In the genomic region with DNA sequence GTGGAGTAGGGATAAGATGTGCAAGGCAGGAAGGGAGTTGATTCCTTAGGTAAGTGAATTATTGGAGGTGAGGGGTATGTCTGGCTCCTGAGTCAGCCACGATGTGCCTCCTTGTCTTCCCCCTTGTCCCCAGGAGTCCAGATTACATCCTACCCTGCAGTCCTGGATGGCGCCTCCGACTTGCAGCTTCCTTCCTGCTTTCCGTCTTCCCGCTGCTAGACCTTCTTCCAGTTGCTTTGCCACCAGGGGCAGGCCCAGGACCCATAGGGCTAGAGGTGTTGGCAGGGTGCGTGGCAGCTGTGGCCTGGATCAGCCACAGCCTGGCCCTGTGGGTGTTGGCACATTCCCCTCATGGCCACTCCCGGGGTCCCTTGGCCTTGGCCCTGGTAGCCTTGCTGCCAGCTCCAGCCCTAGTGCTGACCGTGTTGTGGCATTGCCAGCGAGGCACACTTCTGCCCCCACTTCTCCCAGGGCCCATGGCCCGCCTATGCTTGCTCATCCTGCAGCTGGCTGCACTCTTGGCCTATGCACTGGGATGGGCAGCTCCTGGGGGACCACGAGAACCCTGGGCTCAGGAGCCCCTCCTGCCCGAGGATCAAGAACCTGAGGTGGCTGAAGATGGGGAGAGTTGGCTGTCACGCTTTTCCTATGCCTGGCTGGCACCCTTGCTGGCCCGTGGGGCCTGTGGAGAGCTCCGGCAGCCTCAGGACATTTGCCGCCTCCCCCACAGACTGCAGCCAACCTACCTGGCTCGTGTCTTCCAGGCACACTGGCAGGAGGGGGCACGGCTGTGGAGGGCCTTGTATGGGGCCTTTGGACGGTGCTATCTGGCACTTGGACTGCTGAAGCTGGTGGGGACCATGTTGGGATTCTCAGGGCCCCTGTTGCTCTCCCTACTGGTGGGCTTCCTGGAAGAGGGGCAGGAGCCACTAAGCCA, we compare ENCODE assay signal across 21 cellular contexts. TPM values are rescaled to one million over a fixed set of nuclear protein-coding genes. Genes with fewer than 3 reads are reported as not detected.
"Had no signal": no experiment of that assay in that cellular context is flagged by ENCODE, and none has a peak within 500 bp of the region (broad histone marks: within the 10 kb centered on the region; RNA-seq: fewer than 3 reads in every experiment).

No MANE protein-coding gene starts in this region.

- H3K9me3 ChIP-seq: adrenal gland had no signal

- H3K4me3 ChIP-seq: adrenal gland had no signal

- H3K27ac ChIP-seq: adrenal gland had no signal

- FAIRE-seq: RCC 7860 had no signal

- H3K27ac Mint-ChIP-seq: activated CD8-positive, alpha-beta T cell treated with anti-CD3 and anti-CD28 coated beads, Interleukin-2, amount 10 ng/mL, durations not matched to agents 7 days and 5 days; activated naive CD8-positive, alpha-beta T cell treated with anti-CD3 and anti-CD28 coated beads, Interleukin-2, amount 10 ng/mL, durations not matched to agents 7 days and 5 days; activated T-cell treated with anti-CD3 and anti-CD28 coated beads, Interleukin-2, amount 50 U/mL, for 72 hours; T-helper 1 cell treated with Interleukin-12 subunit alpha and Interleukin-12 subunit beta and Interleukin-4 antibody, amounts not matched to agents 30 μg/mL and 1 μg/mL, for 36 hours had no signal

- H3K4me3 Mint-ChIP-seq: activated CD8-positive, alpha-beta T cell treated with anti-CD3 and anti-CD28 coated beads, Interleukin-2, amount 10 ng/mL, durations not matched to agents 7 days and 5 days; activated naive CD8-positive, alpha-beta T cell treated with anti-CD3 and anti-CD28 coated beads, Interleukin-2, amount 10 ng/mL, durations not matched to agents 7 days and 5 days; activated T-cell treated with anti-CD3 and anti-CD28 coated beads, Interleukin-2, amount 50 U/mL, for 72 hours; T-helper 1 cell treated with Interleukin-12 subunit alpha and Interleukin-12 subunit beta and Interleukin-4 antibody, amounts not matched to agents 30 μg/mL and 1 μg/mL, for 36 hours had no signal

- DNase-seq: activated CD4-positive, alpha-beta T cell treated with anti-CD3 and anti-CD28 coated beads for 4 hours; activated CD4-positive, alpha-beta T cell treated with anti-CD3 and anti-CD28 coated beads, Interleukin-2, amount 50 U/mL, for 4 hours; activated CD8-positive, alpha-beta T cell treated with anti-CD3 and anti-CD28 coated beads, Interleukin-2, amount 10 ng/mL, durations not matched to agents 7 days and 5 days; activated naive CD4-positive, alpha-beta T cell treated with anti-CD3 and anti-CD28 coated beads, Interleukin-2, amount 50 U/mL, for 16 hours; activated naive CD8-positive, alpha-beta T cell treated with anti-CD3 and anti-CD28 coated beads, Interleukin-2, amount 10 ng/mL, durations not matched to agents 7 days and 5 days; activated T-cell treated with anti-CD3 and anti-CD28 coated beads, Interleukin-2, amount 50 U/mL, for 72 hours; adrenal gland; anterior cingulate cortex; central memory CD4-positive, alpha-beta T cell; Karpas-422; NCI-H1105 treated with DMSO at 0.1 percent for 48 hours; NCI-H1436 treated with DMSO at 0.1 percent for 48 hours; NCI-H187; NCI-H2081; NCI-H446; NCI-H524; PC-3; SHP77 treated with DMSO at 0.1 percent for 48 hours had no signal

- H3K9me3 Mint-ChIP-seq: activated naive CD8-positive, alpha-beta T cell treated with anti-CD3 and anti-CD28 coated beads, Interleukin-2, amount 10 ng/mL, durations not matched to agents 7 days and 5 days; activated T-cell treated with anti-CD3 and anti-CD28 coated beads, Interleukin-2, amount 50 U/mL, for 72 hours; T-helper 1 cell treated with Interleukin-12 subunit alpha and Interleukin-12 subunit beta and Interleukin-4 antibody, amounts not matched to agents 30 μg/mL and 1 μg/mL, for 36 hours had no signal

- H3K27me3 ChIP-seq: adrenal gland had no signal

- ATAC-seq: activated CD4-positive, CD25-positive, alpha-beta regulatory T cell treated with anti-CD3 and anti-CD28 coated beads, Interleukin-2, amount 50 U/mL, for 24 hours; activated CD8-positive, alpha-beta T cell treated with anti-CD3 and anti-CD28 coated beads, Interleukin-2, amount 10 ng/mL, durations not matched to agents 7 days and 5 days; activated T-cell treated with anti-CD3 and anti-CD28 coated beads, Interleukin-2, amount 50 U/mL, for 72 hours; PC-3 had no signal

- H3K27me3 Mint-ChIP-seq: activated naive CD8-positive, alpha-beta T cell treated with anti-CD3 and anti-CD28 coated beads, Interleukin-2, amount 10 ng/mL, durations not matched to agents 7 days and 5 days had no signal

RNA-seq across cellular contexts. Expression of gene DLK2, which starts 23.1 kb away (rescaled TPM):
- total RNA-seq: activated CD8-positive, alpha-beta T cell treated with anti-CD3 and anti-CD28 coated beads, Interleukin-2, amount 10 ng/mL, durations not matched to agents 7 days and 5 days had no signal
